Comparison of ENCODE assay signal across 31 cellular contexts in the genomic region with DNA sequence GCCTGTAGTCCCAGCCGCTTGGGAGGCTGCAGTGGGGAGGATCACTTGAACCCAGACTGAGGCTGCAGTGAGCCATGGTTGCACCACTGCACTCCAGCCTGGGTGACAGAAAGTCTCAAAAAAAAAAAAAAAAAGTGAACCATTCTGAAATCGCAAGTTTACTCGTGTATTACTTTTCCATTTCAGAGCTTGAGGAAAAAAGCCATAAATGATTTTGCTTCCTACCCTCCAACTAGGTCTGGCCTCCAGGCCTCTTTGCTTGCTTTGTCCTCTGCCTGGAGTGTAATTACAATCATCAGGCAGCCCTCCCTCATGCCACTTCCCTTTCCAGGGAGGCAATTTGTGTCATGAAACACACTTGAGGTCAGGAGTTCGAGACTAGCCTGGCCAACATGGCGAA.
"Had no signal": no experiment of that assay in that cellular context is flagged by ENCODE, and none has a peak within 500 bp of the region (broad histone marks: within the 10 kb centered on the region; RNA-seq: fewer than 3 reads in every experiment).

No MANE protein-coding gene starts in this region.

- DNase-seq: activated B cell treated with CpG ODN at 0.5 μM for 24 hours; activated CD4-positive, alpha-beta T cell treated with anti-CD3 and anti-CD28 coated beads for 48 hours; activated CD4-positive, alpha-beta T cell treated with anti-CD3 and anti-CD28 coated beads, Interleukin-2, amount 50 U/mL, for 1 hour; activated CD4-positive, alpha-beta T cell treated with anti-CD3 and anti-CD28 coated beads, Interleukin-2, amount 50 U/mL, for 48 hours; activated CD8-positive, alpha-beta memory T cell treated with anti-CD3 and anti-CD28 coated beads for 24 hours; activated CD8-positive, alpha-beta T cell treated with anti-CD3 and anti-CD28 coated beads for 36 hours; activated effector memory CD4-positive, alpha-beta T cell treated with Interleukin-2 at 50 U/mL for 16 hours; activated gamma-delta T cell treated with Interleukin-2 at 50 U/mL for 16 hours; activated naive CD4-positive, alpha-beta T cell treated with anti-CD3 and anti-CD28 coated beads, Interleukin-2, amount 50 U/mL, for 16 hours; activated naive CD4-positive, alpha-beta T cell treated with Interleukin-2 at 50 U/mL for 16 hours; activated T-cell treated with anti-CD3 and anti-CD28 coated beads, Interleukin-2, amount 50 U/mL, for 4 hours; amniotic stem cell; anterior cingulate cortex; brain microvascular endothelial cell; dermis blood vessel endothelial cell; effector CD4-positive, alpha-beta T cell; effector memory CD8-positive, alpha-beta T cell; esophagus squamous epithelium; foreskin melanocyte; heart right ventricle; T-helper 17 cell; T1000; WERI-Rb-1 had no signal

- H3K9me3 Mint-ChIP-seq: activated B cell treated with CpG ODN at 0.5 μM for 24 hours; activated CD8-positive, alpha-beta T cell treated with anti-CD3 and anti-CD28 coated beads for 36 hours; activated T-cell treated with anti-CD3 and anti-CD28 coated beads, Interleukin-2, amount 50 U/mL, for 4 hours; activated T-helper 17 cell treated with anti-CD3 and anti-CD28 coated beads, Interleukin-2, amount 50 U/mL, for 72 hours; central memory CD8-positive, alpha-beta T cell; effector memory CD8-positive, alpha-beta T cell; T-helper 2 cell treated with Interferon-gamma antibody and Interleukin-4, amounts not matched to agents 5 μg/mL and 100 μg/mL, for 36 hours had no signal

- H3K4me1 Mint-ChIP-seq: activated T-helper 17 cell treated with anti-CD3 and anti-CD28 coated beads, Interleukin-2, amount 50 U/mL, for 72 hours had no signal

- H3K9me3 ChIP-seq: esophagus squamous epithelium, gastroesophageal sphincter, heart right ventricle had no signal

- H3K27me3 Mint-ChIP-seq: activated B cell treated with CpG ODN at 0.5 μM for 24 hours; activated CD8-positive, alpha-beta T cell treated with anti-CD3 and anti-CD28 coated beads for 36 hours; activated naive CD8-positive, alpha-beta T cell; activated T-helper 17 cell treated with anti-CD3 and anti-CD28 coated beads, Interleukin-2, amount 50 U/mL, for 72 hours; central memory CD8-positive, alpha-beta T cell; effector memory CD8-positive, alpha-beta T cell; T-helper 17 cell had no signal

- H3K36me3 ChIP-seq: brain microvascular endothelial cell, WERI-Rb-1 had no signal

- H3K27ac ChIP-seq: brain microvascular endothelial cell, coronary artery, epithelial cell of prostate, esophagus squamous epithelium, gastroesophageal sphincter, heart right ventricle, hepatocyte, WERI-Rb-1 had no signal

- H3K4me3 ChIP-seq: coronary artery, esophagus squamous epithelium, gastroesophageal sphincter, heart right ventricle, hepatocyte had no signal

- H3K27ac Mint-ChIP-seq: activated B cell treated with CpG ODN at 0.5 μM for 24 hours; activated CD8-positive, alpha-beta T cell treated with anti-CD3 and anti-CD28 coated beads for 36 hours; activated naive CD8-positive, alpha-beta T cell; activated T-helper 17 cell treated with anti-CD3 and anti-CD28 coated beads, Interleukin-2, amount 50 U/mL, for 72 hours; effector memory CD8-positive, alpha-beta T cell; T-helper 17 cell; T-helper 2 cell treated with Interferon-gamma antibody and Interleukin-4, amounts not matched to agents 5 μg/mL and 100 μg/mL, for 36 hours had no signal

- H3K4me3 Mint-ChIP-seq: activated B cell treated with CpG ODN at 0.5 μM for 24 hours; activated CD8-positive, alpha-beta T cell treated with anti-CD3 and anti-CD28 coated beads for 36 hours; activated naive CD8-positive, alpha-beta T cell; activated T-cell treated with anti-CD3 and anti-CD28 coated beads, Interleukin-2, amount 50 U/mL, for 4 hours; activated T-helper 17 cell treated with anti-CD3 and anti-CD28 coated beads, Interleukin-2, amount 50 U/mL, for 72 hours; central memory CD8-positive, alpha-beta T cell; effector memory CD8-positive, alpha-beta T cell; T-helper 17 cell; T-helper 2 cell treated with Interferon-gamma antibody and Interleukin-4, amounts not matched to agents 5 μg/mL and 100 μg/mL, for 36 hours had no signal
